26 cellular contexts compared by ENCODE assay signal in the genomic region with DNA sequence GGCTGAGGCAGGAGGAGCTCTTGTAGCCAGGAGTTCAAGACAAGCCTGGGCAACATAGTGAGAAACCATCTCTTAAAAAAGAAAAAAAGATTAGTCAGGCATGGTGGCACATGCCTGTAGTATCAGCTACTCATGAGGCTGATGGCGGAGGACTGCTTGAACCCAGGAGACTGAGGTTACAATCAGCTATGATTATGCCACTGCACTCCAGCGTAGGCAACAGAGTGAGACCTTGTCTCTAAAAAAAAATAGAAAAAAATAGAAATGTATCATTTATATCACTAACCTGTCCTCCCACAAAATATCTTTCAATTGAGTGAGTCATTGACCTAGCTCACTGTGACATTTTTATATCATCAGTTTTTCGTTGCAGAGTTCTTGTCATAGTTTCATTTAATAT.
"Had no signal": no experiment of that assay in that cellular context is flagged by ENCODE, and none has a peak within 500 bp of the region (broad histone marks: within the 10 kb centered on the region; RNA-seq: fewer than 3 reads in every experiment).

No MANE protein-coding gene starts in this region.

- H3K4me3 Mint-ChIP-seq: activated CD8-positive, alpha-beta memory T cell treated with anti-CD3 and anti-CD28 coated beads, Interleukin-2, amount 10 ng/mL, durations not matched to agents 7 days and 5 days; activated naive CD8-positive, alpha-beta T cell treated with anti-CD3 and anti-CD28 coated beads, Interleukin-2, amount 10 ng/mL, durations not matched to agents 7 days and 5 days; activated T-cell treated with anti-CD3 and anti-CD28 coated beads, Interleukin-2, amount 50 U/mL, for 4 hours; central memory CD8-positive, alpha-beta T cell; T-cell had no signal

- DNase-seq: activated CD4-positive, CD25-positive, alpha-beta regulatory T cell treated with anti-CD3 and anti-CD28 coated beads, Interleukin-2, amount 50 U/mL, for 72 hours; activated CD8-positive, alpha-beta memory T cell treated with anti-CD3 and anti-CD28 coated beads, Interleukin-2, amount 10 ng/mL, durations not matched to agents 7 days and 5 days; activated gamma-delta T cell treated with Interleukin-2 at 50 U/mL for 16 hours; activated naive CD8-positive, alpha-beta T cell treated with anti-CD3 and anti-CD28 coated beads, Interleukin-2, amount 10 ng/mL, durations not matched to agents 7 days and 5 days; activated T-cell treated with anti-CD3 and anti-CD28 coated beads, Interleukin-2, amount 50 U/mL, for 4 hours; body of pancreas; MG63; MV-4-11; NCI-H1105; NCI-H1436; NCI-H1694 treated with DMSO at 0.1 percent for 48 hours; NCI-H2029 treated with DMSO at 0.1 percent for 48 hours; NCI-H345; NCI-H510A treated with DMSO at 0.1 percent for 48 hours; NCI-H69; NK-92 treated with Interleukin-12 subunit alpha and Interleukin-12 subunit beta, amount 100 ng/mL, for 24 hours; OCI-M1; RPMI8226; T-cell; T-helper 2 cell; T1000; WERI-Rb-1 had no signal

- ATAC-seq: activated CD8-positive, alpha-beta memory T cell treated with anti-CD3 and anti-CD28 coated beads, Interleukin-2, amount 10 ng/mL, durations not matched to agents 7 days and 5 days; activated T-cell treated with anti-CD3 and anti-CD28 coated beads, Interleukin-2, amount 50 U/mL, for 4 hours; body of pancreas; Panc1; Right ventricle myocardium inferior; T-cell had no signal

- H3K27me3 Mint-ChIP-seq: activated naive CD8-positive, alpha-beta T cell treated with anti-CD3 and anti-CD28 coated beads, Interleukin-2, amount 10 ng/mL, durations not matched to agents 7 days and 5 days; central memory CD8-positive, alpha-beta T cell; T-cell had no signal

- H3K27ac Mint-ChIP-seq: activated CD8-positive, alpha-beta memory T cell treated with anti-CD3 and anti-CD28 coated beads, Interleukin-2, amount 10 ng/mL, durations not matched to agents 7 days and 5 days; activated naive CD8-positive, alpha-beta T cell treated with anti-CD3 and anti-CD28 coated beads, Interleukin-2, amount 10 ng/mL, durations not matched to agents 7 days and 5 days; activated T-helper 2 cell treated with anti-CD3 and anti-CD28 coated beads, Interferon-gamma antibody, Interleukin-2, Interleukin-4, amounts not matched to agents 10 μg/mL and 5 μg/mL and 100 μg/mL, durations not matched to agents 14 hours and 24 hours and 36 hours; T-cell had no signal

- H3K9me3 Mint-ChIP-seq: activated naive CD8-positive, alpha-beta T cell treated with anti-CD3 and anti-CD28 coated beads, Interleukin-2, amount 10 ng/mL, durations not matched to agents 7 days and 5 days; activated T-cell treated with anti-CD3 and anti-CD28 coated beads, Interleukin-2, amount 50 U/mL, for 4 hours; activated T-helper 2 cell treated with anti-CD3 and anti-CD28 coated beads, Interferon-gamma antibody, Interleukin-2, Interleukin-4, amounts not matched to agents 10 μg/mL and 5 μg/mL and 100 μg/mL, durations not matched to agents 14 hours and 24 hours and 36 hours; central memory CD8-positive, alpha-beta T cell; T-cell had no signal

- H3K36me3 Mint-ChIP-seq: activated naive CD8-positive, alpha-beta T cell treated with anti-CD3 and anti-CD28 coated beads, Interleukin-2, amount 10 ng/mL, durations not matched to agents 7 days and 5 days; T-cell had no signal
